1 cellular context compared by ENCODE assay signal in genomic region chr12:116712458-116713303, GRCh38.
TF ChIP-seq lines count a peak whose summit lies in the region.

No MANE protein-coding gene starts in this region.

TF ChIP-seq in WTC11, 78 proteins besides CTCF, POLR2A, EP300 and RAD21 (continued from another document):
- TF ChIP-seq ZNF281 (CRISPR knock-in tag; IDR thresholded peaks at IDR 0.05) (no peak), RORB (CRISPR knock-in tag; IDR thresholded peaks at IDR 0.05) (no peak), JAZF1 (CRISPR knock-in tag; IDR thresholded peaks at IDR 0.05) (no peak), NFATC4 (CRISPR knock-in tag; IDR thresholded peaks at IDR 0.05) (no peak), TP53 (CRISPR knock-in tag; IDR thresholded peaks at IDR 0.05) (no peak), RELA (CRISPR knock-in tag; IDR thresholded peaks at IDR 0.05; ENCODE audit: borderline replicate concordance) (no peak), PRDM15 (CRISPR knock-in tag; IDR thresholded peaks at IDR 0.05) (no peak), ZNF416 (CRISPR knock-in tag; IDR thresholded peaks at IDR 0.05) (no peak), USF2 (CRISPR knock-in tag; IDR thresholded peaks at IDR 0.05) (no peak)
- TF ChIP-seq, protein P1, sequence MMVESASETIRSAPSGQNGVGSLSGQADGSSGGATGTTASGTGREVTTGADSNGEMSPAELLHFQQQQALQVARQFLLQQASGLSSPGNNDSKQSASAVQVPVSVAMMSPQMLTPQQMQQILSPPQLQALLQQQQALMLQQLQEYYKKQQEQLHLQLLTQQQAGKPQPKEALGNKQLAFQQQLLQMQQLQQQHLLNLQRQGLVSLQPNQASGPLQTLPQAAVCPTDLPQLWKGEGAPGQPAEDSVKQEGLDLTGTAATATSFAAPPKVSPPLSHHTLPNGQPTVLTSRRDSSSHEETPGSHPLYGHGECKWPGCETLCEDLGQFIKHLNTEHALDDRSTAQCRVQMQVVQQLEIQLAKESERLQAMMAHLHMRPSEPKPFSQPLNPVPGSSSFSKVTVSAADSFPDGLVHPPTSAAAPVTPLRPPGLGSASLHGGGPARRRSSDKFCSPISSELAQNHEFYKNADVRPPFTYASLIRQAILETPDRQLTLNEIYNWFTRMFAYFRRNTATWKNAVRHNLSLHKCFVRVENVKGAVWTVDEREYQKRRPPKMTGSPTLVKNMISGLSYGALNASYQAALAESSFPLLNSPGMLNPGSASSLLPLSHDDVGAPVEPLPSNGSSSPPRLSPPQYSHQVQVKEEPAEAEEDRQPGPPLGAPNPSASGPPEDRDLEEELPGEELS (CRISPR knock-in tag; IDR thresholded peaks at IDR 0.05) = no peak
- TF ChIP-seq, protein P2, sequence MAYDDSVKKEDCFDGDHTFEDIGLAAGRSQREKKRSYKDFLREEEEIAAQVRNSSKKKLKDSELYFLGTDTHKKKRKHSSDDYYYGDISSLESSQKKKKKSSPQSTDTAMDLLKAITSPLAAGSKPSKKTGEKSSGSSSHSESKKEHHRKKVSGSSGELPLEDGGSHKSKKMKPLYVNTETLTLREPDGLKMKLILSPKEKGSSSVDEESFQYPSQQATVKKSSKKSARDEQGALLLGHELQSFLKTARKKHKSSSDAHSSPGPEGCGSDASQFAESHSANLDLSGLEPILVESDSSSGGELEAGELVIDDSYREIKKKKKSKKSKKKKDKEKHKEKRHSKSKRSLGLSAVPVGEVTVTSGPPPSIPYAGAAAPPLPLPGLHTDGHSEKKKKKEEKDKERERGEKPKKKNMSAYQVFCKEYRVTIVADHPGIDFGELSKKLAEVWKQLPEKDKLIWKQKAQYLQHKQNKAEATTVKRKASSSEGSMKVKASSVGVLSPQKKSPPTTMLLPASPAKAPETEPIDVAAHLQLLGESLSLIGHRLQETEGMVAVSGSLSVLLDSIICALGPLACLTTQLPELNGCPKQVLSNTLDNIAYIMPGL (CRISPR knock-in tag; IDR thresholded peaks at IDR 0.05) = no peak
